In the genomic region with DNA sequence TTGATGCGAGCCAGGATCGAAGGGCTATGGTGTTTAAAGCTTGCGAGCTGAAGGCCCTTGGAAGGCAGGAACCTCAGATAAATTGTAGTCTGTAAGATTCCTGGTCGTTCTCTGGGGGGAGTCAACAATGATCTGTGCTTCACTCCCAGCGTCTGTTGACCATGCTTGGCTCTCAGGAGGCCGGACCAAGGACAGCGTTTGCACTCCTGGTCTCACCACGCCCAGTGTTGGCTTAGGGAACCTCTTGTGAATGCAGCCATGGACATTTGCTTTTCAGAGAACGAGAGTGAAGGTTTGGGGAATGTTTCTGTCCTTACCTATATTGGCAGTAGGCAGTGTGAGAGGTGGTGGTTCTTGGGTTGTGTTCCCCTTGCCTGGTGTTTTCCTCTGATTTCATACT, we compare ENCODE assay signal across 21 cellular contexts.
"Had no signal": no experiment of that assay in that cellular context is flagged by ENCODE, and none has a peak within 500 bp of the region (broad histone marks: within the 10 kb centered on the region; RNA-seq: fewer than 3 reads in every experiment).

No MANE protein-coding gene starts in this region.

- H3K36me3 ChIP-seq: ovary had no signal

- H3K9me3 Mint-ChIP-seq: activated B cell treated with CpG ODN at 0.5 μM for 24 hours; activated naive CD4-positive, alpha-beta T cell treated with anti-CD3 and anti-CD28 coated beads, Interleukin-2, amount 50 U/mL, for 24 hours had no signal

- H3K4me1 ChIP-seq: right lobe of liver had no signal

- H3K27me3 ChIP-seq: dorsolateral prefrontal cortex, ovary, right lobe of liver, upper lobe of right lung had no signal

- H3K4me3 ChIP-seq: dorsolateral prefrontal cortex, ovary, right lobe of liver, thoracic aorta, upper lobe of right lung had no signal

- H3K9me3 ChIP-seq: ovary, right lobe of liver, thoracic aorta, upper lobe of right lung had no signal

- H3K27ac Mint-ChIP-seq: activated B cell treated with CpG ODN at 0.5 μM for 24 hours; activated naive CD4-positive, alpha-beta T cell treated with anti-CD3 and anti-CD28 coated beads, Interleukin-2, amount 50 U/mL, for 24 hours had no signal

- ATAC-seq: left ventricle myocardium superior, right lobe of liver, upper lobe of right lung had no signal

- H3K27ac ChIP-seq: dorsolateral prefrontal cortex, ovary, right lobe of liver, thoracic aorta, upper lobe of right lung had no signal

- H3K27me3 Mint-ChIP-seq: activated B cell treated with CpG ODN at 0.5 μM for 24 hours; activated naive CD4-positive, alpha-beta T cell treated with anti-CD3 and anti-CD28 coated beads, Interleukin-2, amount 50 U/mL, for 24 hours had no signal

- H3K4me3 Mint-ChIP-seq: activated B cell treated with CpG ODN at 0.5 μM for 24 hours; activated naive CD4-positive, alpha-beta T cell treated with anti-CD3 and anti-CD28 coated beads, Interleukin-2, amount 50 U/mL, for 24 hours had no signal

- DNase-seq: activated B cell treated with CpG ODN at 0.5 μM for 24 hours; activated CD4-positive, alpha-beta T cell treated with anti-CD3 and anti-CD28 coated beads for 48 hours; activated CD8-positive, alpha-beta memory T cell treated with anti-CD3 and anti-CD28 coated beads, Interleukin-2, amount 50 U/mL, for 4 hours; activated gamma-delta T cell; activated T-cell treated with anti-CD3 and anti-CD28 coated beads, Interleukin-2, amount 50 U/mL, for 48 hours; amygdala; caudate nucleus; dorsolateral prefrontal cortex; erythroblast; foreskin melanocyte; head of caudate nucleus; kidney; left ventricle myocardium superior; ovary; right lobe of liver; small intestine; stimulated activated CD4-positive, alpha-beta T cell treated with anti-CD3 and anti-CD28 coated beads, Interleukin-15, amount 100 ng/mL, for 24 hours; stimulated activated CD4-positive, alpha-beta T cell treated with anti-CD3 and anti-CD28 coated beads, Interleukin-2, amount 100 ng/mL, for 48 hours; upper lobe of right lung had no signal
